Comparison of ENCODE assay signal across 16 cellular contexts in genomic region chr14:32021341-32021740, GRCh38. TPM values are rescaled to one million over a fixed set of nuclear protein-coding genes. Genes with fewer than 3 reads are reported as not detected.
DNase-seq lines count a peak whose midpoint lies in the region; ATAC-seq and TF ChIP-seq lines count a peak whose summit lies in the region.
"Had no signal": no experiment of that assay in that cellular context is flagged by ENCODE, and none has a peak within 500 bp of the region (broad histone marks: within the 10 kb centered on the region; RNA-seq: fewer than 3 reads in every experiment).

No MANE protein-coding gene starts in this region.

- no peaks in the 10 kb centered on the region for H3K36me3 ChIP-seq in trophoblast cell (ENCODE audit: control insufficient read depth in 1 of 2, insufficient read depth in 2 of 2, low read length in 2 of 2)
- H3K36me3 ChIP-seq: BLaER1, HAP-1, Peyer's patch had no signal

- DNase-seq in activated CD8-positive, alpha-beta T cell treated with anti-CD3 and anti-CD28 coated beads for 36 hours: no peak
- DNase-seq in activated CD8-positive, alpha-beta T cell treated with anti-CD3 and anti-CD28 coated beads, Interleukin-2, amount 10 ng/mL, durations not matched to agents 7 days and 5 days: no peak
- peak; percentile 61 for DNase-seq in NCI-H82 (lab: John Stamatoyannopoulos, UW)
- DNase-seq in trophoblast cell: no peak
- DNase-seq in activated T-helper 1 cell treated with anti-CD3 and anti-CD28 coated beads, Interleukin-12 subunit alpha, Interleukin-12 subunit beta, Interleukin-2, Interleukin-4 antibody, amounts not matched to agents 30 ng/mL and 10 ng/mL and 1 ng/mL, durations not matched to agents 14 hours and 24 hours and 36 hours (ENCODE audit: low spot score): no peak
- DNase-seq in T-helper 1 cell: no peak
- no peak for DNase-seq in GDM1 (lab: John Stamatoyannopoulos, UW)
- DNase-seq: CD8-positive, alpha-beta memory T cell; NCI-H1092; NCI-H1694 treated with DMSO at 0.1 percent for 48 hours; Peyer's patch; Right ventricle myocardium superior had no signal

- ATAC-seq in activated CD8-positive, alpha-beta T cell treated with anti-CD3 and anti-CD28 coated beads for 36 hours: no peak
- no peak for ATAC-seq in activated CD8-positive, alpha-beta T cell treated with anti-CD3 and anti-CD28 coated beads, Interleukin-2, amount 10 ng/mL, durations not matched to agents 7 days and 5 days

- no peaks in the 10 kb centered on the region for H3K4me1 Mint-ChIP-seq in activated CD8-positive, alpha-beta T cell treated with anti-CD3 and anti-CD28 coated beads for 36 hours (ENCODE audit: low read depth)
- no peaks in the 10 kb centered on the region for H3K4me1 Mint-ChIP-seq in activated CD8-positive, alpha-beta T cell treated with anti-CD3 and anti-CD28 coated beads, Interleukin-2, amount 10 ng/mL, durations not matched to agents 7 days and 5 days (ENCODE audit: low read depth)
- H3K4me1 Mint-ChIP-seq in activated T-helper 1 cell treated with anti-CD3 and anti-CD28 coated beads, Interleukin-12 subunit alpha, Interleukin-12 subunit beta, Interleukin-2, Interleukin-4 antibody, amounts not matched to agents 30 ng/mL and 10 ng/mL and 1 ng/mL, durations not matched to agents 14 hours and 24 hours and 36 hours (ENCODE audit: low read depth): no peaks in the 10 kb centered on the region
- H3K4me1 Mint-ChIP-seq: CD8-positive, alpha-beta memory T cell had no signal

- peak overlapping the region; percentile 74 for H2BK120ac ChIP-seq in trophoblast cell (ENCODE audit: insufficient read depth, low read length, poor library complexity)

- H3K79me1 ChIP-seq in trophoblast cell (ENCODE audit: low read length): peaks cover 8% of the 10 kb centered on the region

- WGBS in trophoblast cell (ENCODE audit: extremely low coverage, insufficient coverage, insufficient read length): no CpG with 5 or more reads among the region's 3 CpGs

- peak overlapping the region; percentile 81 for H4K8ac ChIP-seq in trophoblast cell (ENCODE audit: low read depth, low read length)

- POLR2A ChIA-PET in activated CD8-positive, alpha-beta T cell treated with anti-CD3 and anti-CD28 coated beads for 36 hours (lab: Charles Lee): no interaction called here
- POLR2A ChIA-PET in activated CD8-positive, alpha-beta T cell treated with anti-CD3 and anti-CD28 coated beads, Interleukin-2, amount 10 ng/mL, durations not matched to agents 7 days and 5 days (lab: Charles Lee): no interaction called here

- peak overlapping the region; percentile 81 for H2BK5ac ChIP-seq in trophoblast cell (ENCODE audit: low read depth, low read length, poor library complexity)

- peaks cover 4% of the 10 kb centered on the region for H3K27me3 Mint-ChIP-seq in activated CD8-positive, alpha-beta T cell treated with anti-CD3 and anti-CD28 coated beads for 36 hours
- peaks cover 4% of the 10 kb centered on the region for H3K27me3 Mint-ChIP-seq in activated CD8-positive, alpha-beta T cell treated with anti-CD3 and anti-CD28 coated beads, Interleukin-2, amount 10 ng/mL, durations not matched to agents 7 days and 5 days (ENCODE audit: low read depth)
- H3K27me3 Mint-ChIP-seq in activated T-helper 1 cell treated with anti-CD3 and anti-CD28 coated beads, Interleukin-12 subunit alpha, Interleukin-12 subunit beta, Interleukin-2, Interleukin-4 antibody, amounts not matched to agents 30 ng/mL and 10 ng/mL and 1 ng/mL, durations not matched to agents 14 hours and 24 hours and 36 hours (ENCODE audit: insufficient read depth): no peaks in the 10 kb centered on the region

- H3K14ac ChIP-seq in trophoblast cell (ENCODE audit: low read length): peak overlapping the region; percentile 55

- intact Hi-C loops in activated CD8-positive, alpha-beta T cell treated with anti-CD3 and anti-CD28 coated beads for 36 hours (cut with micrococcal nuclease): no loop called here
- intact Hi-C loops in activated T-helper 1 cell treated with anti-CD3 and anti-CD28 coated beads, Interleukin-12 subunit alpha, Interleukin-12 subunit beta, Interleukin-2, Interleukin-4 antibody, amounts not matched to agents 30 ng/mL and 10 ng/mL and 1 ng/mL, durations not matched to agents 14 hours and 24 hours and 36 hours (cut with micrococcal nuclease): no loop called here

- no peak overlapping the region for H3K23ac ChIP-seq in trophoblast cell (ENCODE audit: low read length)

- H3K36me3 Mint-ChIP-seq in activated CD8-positive, alpha-beta T cell treated with anti-CD3 and anti-CD28 coated beads for 36 hours (ENCODE audit: low read depth): no peaks in the 10 kb centered on the region
- no peaks in the 10 kb centered on the region for H3K36me3 Mint-ChIP-seq in activated CD8-positive, alpha-beta T cell treated with anti-CD3 and anti-CD28 coated beads, Interleukin-2, amount 10 ng/mL, durations not matched to agents 7 days and 5 days (ENCODE audit: low read depth)
- no peaks in the 10 kb centered on the region for H3K36me3 Mint-ChIP-seq in activated T-helper 1 cell treated with anti-CD3 and anti-CD28 coated beads, Interleukin-12 subunit alpha, Interleukin-12 subunit beta, Interleukin-2, Interleukin-4 antibody, amounts not matched to agents 30 ng/mL and 10 ng/mL and 1 ng/mL, durations not matched to agents 14 hours and 24 hours and 36 hours (ENCODE audit: low read depth)
- H3K36me3 Mint-ChIP-seq: CD8-positive, alpha-beta memory T cell had no signal

- H3K9ac ChIP-seq in trophoblast cell (ENCODE audit: low read length): no peak overlapping the region
- H3K9ac ChIP-seq: BLaER1 had no signal

- no peak overlapping the region for H3K4me3 Mint-ChIP-seq in activated CD8-positive, alpha-beta T cell treated with anti-CD3 and anti-CD28 coated beads for 36 hours
- H3K4me3 Mint-ChIP-seq in activated CD8-positive, alpha-beta T cell treated with anti-CD3 and anti-CD28 coated beads, Interleukin-2, amount 10 ng/mL, durations not matched to agents 7 days and 5 days: no peak overlapping the region
- no peak overlapping the region for H3K4me3 Mint-ChIP-seq in activated T-helper 1 cell treated with anti-CD3 and anti-CD28 coated beads, Interleukin-12 subunit alpha, Interleukin-12 subunit beta, Interleukin-2, Interleukin-4 antibody, amounts not matched to agents 30 ng/mL and 10 ng/mL and 1 ng/mL, durations not matched to agents 14 hours and 24 hours and 36 hours
- H3K4me3 Mint-ChIP-seq: CD8-positive, alpha-beta memory T cell had no signal

- no peak overlapping the region for H3K18ac ChIP-seq in trophoblast cell (ENCODE audit: low read length)

- H3K4ac ChIP-seq in trophoblast cell (ENCODE audit: low read depth, low read length): no peak overlapping the region

- H4K91ac ChIP-seq in trophoblast cell (ENCODE audit: low read depth, low read length): peak overlapping the region; percentile 76

- no peak for TF ChIP-seq CTCF in activated CD8-positive, alpha-beta T cell treated with anti-CD3 and anti-CD28 coated beads for 36 hours (IDR thresholded peaks at IDR 0.05)

- no peak overlapping the region for H3K4me3 ChIP-seq in trophoblast cell (ENCODE audit: low read depth, low read length)
- H3K4me3 ChIP-seq: BLaER1, HAP-1, Peyer's patch had no signal

- H2AK5ac ChIP-seq in trophoblast cell (ENCODE audit: low read length): no peak overlapping the region

- H4K12ac ChIP-seq in trophoblast cell (ENCODE audit: low read depth, low read length): no peak overlapping the region

- H3K4me2 ChIP-seq in trophoblast cell (ENCODE audit: low read length): no peak overlapping the region
- H3K4me2 ChIP-seq: BLaER1 had no signal

- no peaks in the 10 kb centered on the region for H3K79me2 ChIP-seq in trophoblast cell (ENCODE audit: control insufficient read depth, insufficient read depth, low read length, poor library complexity)

- CTCF ChIA-PET in activated CD8-positive, alpha-beta T cell treated with anti-CD3 and anti-CD28 coated beads for 36 hours (lab: Charles Lee): no interaction called here
- CTCF ChIA-PET in activated CD8-positive, alpha-beta T cell treated with anti-CD3 and anti-CD28 coated beads, Interleukin-2, amount 10 ng/mL, durations not matched to agents 7 days and 5 days (lab: Charles Lee): no interaction called here

- peaks cover 0 to 10% of the 10 kb centered on the region in 2 experiments for H3K4me1 ChIP-seq in trophoblast cell (ENCODE audit: control insufficient read depth in 1 of 2, insufficient read depth in 2 of 2, low read length in 2 of 2)
- H3K4me1 ChIP-seq: Peyer's patch had no signal

- peak overlapping the region; percentile 31 for H3K27ac Mint-ChIP-seq in activated CD8-positive, alpha-beta T cell treated with anti-CD3 and anti-CD28 coated beads for 36 hours
- H3K27ac Mint-ChIP-seq in activated CD8-positive, alpha-beta T cell treated with anti-CD3 and anti-CD28 coated beads, Interleukin-2, amount 10 ng/mL, durations not matched to agents 7 days and 5 days: no peak overlapping the region
- H3K27ac Mint-ChIP-seq in activated T-helper 1 cell treated with anti-CD3 and anti-CD28 coated beads, Interleukin-12 subunit alpha, Interleukin-12 subunit beta, Interleukin-2, Interleukin-4 antibody, amounts not matched to agents 30 ng/mL and 10 ng/mL and 1 ng/mL, durations not matched to agents 14 hours and 24 hours and 36 hours: no peak overlapping the region
- H3K27ac Mint-ChIP-seq: CD8-positive, alpha-beta memory T cell had no signal

- H3K9me3 ChIP-seq in trophoblast cell (ENCODE audit: insufficient read depth, low read depth, low read length): no peaks in the 10 kb centered on the region
- H3K9me3 ChIP-seq: Peyer's patch had no signal

- H3K27me3 ChIP-seq in trophoblast cell (ENCODE audit: insufficient read depth, low read length): no peaks in the 10 kb centered on the region
- H3K27me3 ChIP-seq: BLaER1, Peyer's patch had no signal

- H2BK12ac ChIP-seq in trophoblast cell (ENCODE audit: low read length): peak overlapping the region; percentile 88

- peak overlapping the region; percentile 15 for H3K27ac ChIP-seq in cingulate gyrus (ENCODE audit: low read depth, low read length)
- no peak overlapping the region for H3K27ac ChIP-seq in trophoblast cell (ENCODE audit: low read depth, low read length)
- H3K27ac ChIP-seq: 22Rv1, BLaER1, Peyer's patch had no signal

- H2AFZ ChIP-seq in trophoblast cell (ENCODE audit: insufficient read depth, low read length, poor library complexity): peak overlapping the region; percentile 5

- H3K9me3 Mint-ChIP-seq in activated CD8-positive, alpha-beta T cell treated with anti-CD3 and anti-CD28 coated beads for 36 hours: no peaks in the 10 kb centered on the region
- H3K9me3 Mint-ChIP-seq in activated CD8-positive, alpha-beta T cell treated with anti-CD3 and anti-CD28 coated beads, Interleukin-2, amount 10 ng/mL, durations not matched to agents 7 days and 5 days (ENCODE audit: insufficient read depth): no peaks in the 10 kb centered on the region
- no peaks in the 10 kb centered on the region for H3K9me3 Mint-ChIP-seq in activated T-helper 1 cell treated with anti-CD3 and anti-CD28 coated beads, Interleukin-12 subunit alpha, Interleukin-12 subunit beta, Interleukin-2, Interleukin-4 antibody, amounts not matched to agents 30 ng/mL and 10 ng/mL and 1 ng/mL, durations not matched to agents 14 hours and 24 hours and 36 hours
- H3K9me3 Mint-ChIP-seq: CD8-positive, alpha-beta memory T cell had no signal

RNA-seq across cellular contexts. Expression of gene ARHGAP5, which starts 55.8 kb away (rescaled TPM):
- total RNA-seq in activated CD8-positive, alpha-beta T cell treated with anti-CD3 and anti-CD28 coated beads for 36 hours: 10 to 100 TPM; 32.5 to 36.0 TPM
- 10 to 100 TPM; 29.1 to 29.5 TPM for total RNA-seq in activated CD8-positive, alpha-beta T cell treated with anti-CD3 and anti-CD28 coated beads, Interleukin-2, amount 10 ng/mL, durations not matched to agents 7 days and 5 days
- 40.8 and 43.6 TPM in 2 replicates for polyA plus RNA-seq in trophoblast cell (2013)
- total RNA-seq in activated T-helper 1 cell treated with anti-CD3 and anti-CD28 coated beads, Interleukin-12 subunit alpha, Interleukin-12 subunit beta, Interleukin-2, Interleukin-4 antibody, amounts not matched to agents 30 ng/mL and 10 ng/mL and 1 ng/mL, durations not matched to agents 14 hours and 24 hours and 36 hours: 28.2 and 31.8 TPM in 2 replicates
